Comparison of ENCODE assay signal across 12 cellular contexts in genomic region chr5:119316116-119316515, GRCh38. TPM values are rescaled to one million over a fixed set of nuclear protein-coding genes. Genes with fewer than 3 reads are reported as not detected.
DNase-seq lines count a peak whose midpoint lies in the region; ATAC-seq and TF ChIP-seq lines count a peak whose summit lies in the region.
"Had no signal": no experiment of that assay in that cellular context is flagged by ENCODE, and none has a peak within 500 bp of the region (broad histone marks: within the 10 kb centered on the region; RNA-seq: fewer than 3 reads in every experiment).

No MANE protein-coding gene starts in this region.

- no peak for TF ChIP-seq CTCF in DOHH2 (IDR thresholded peaks at IDR 0.05; ENCODE audit: low read depth, low read length, poor library complexity, severe bottlenecking)

- H3K27ac ChIP-seq in DOHH2 (ENCODE audit: low read depth, low read length): peak overlapping the region; percentile 24
- peak overlapping the region; percentile 69 for H3K27ac ChIP-seq in naive thymus-derived CD4-positive, alpha-beta T cell (ENCODE audit: low read depth, low read length)
- H3K27ac ChIP-seq: C4-2B, epithelial cell of prostate, thoracic aorta had no signal

- peaks cover 66% of the 10 kb centered on the region for H3K36me3 Mint-ChIP-seq in activated T-helper 17 cell treated with anti-CD3 and anti-CD28 coated beads, Interleukin-2, amount 50 U/mL, for 72 hours (ENCODE audit: low read depth)
- peaks cover 0 to 34% (median 19%) of the 10 kb centered on the region in 5 donors for H3K36me3 Mint-ChIP-seq in naive thymus-derived CD4-positive, alpha-beta T cell

- H3K9me2 ChIP-seq in DOHH2 (replicated peaks; ENCODE audit: control insufficient read depth, low read length): no peaks in the 10 kb centered on the region

- H3K4me1 Mint-ChIP-seq in activated T-helper 17 cell treated with anti-CD3 and anti-CD28 coated beads, Interleukin-2, amount 50 U/mL, for 72 hours: peaks cover 66% of the 10 kb centered on the region
- H3K4me1 Mint-ChIP-seq in naive thymus-derived CD4-positive, alpha-beta T cell: peaks cover 72 to 96% (median 92%) of the 10 kb centered on the region in 7 donors

- CTCF ChIA-PET in naive thymus-derived CD4-positive, alpha-beta T cell (lab: Charles Lee): interaction anchor here (0.6 to 6.0 kb wide), 28 partner anchors 9 to 328 kb away, joined by 3 to 47 read pairs (median 4); partner anchors contain the start of genes DMXL1 and DTWD2

- H3K4me3 ChIP-seq in DOHH2 (ENCODE audit: low read length): no peak overlapping the region
- no peak overlapping the region for H3K4me3 ChIP-seq in naive thymus-derived CD4-positive, alpha-beta T cell (ENCODE audit: low read length)
- H3K4me3 ChIP-seq: pancreas, smooth muscle cell, thoracic aorta had no signal

- 0 out of 2 replicates have a peak, but pooled peaks cover under 1% of the 10 kb centered on the region for H3K79me2 ChIP-seq in DOHH2 (ENCODE audit: control insufficient read depth, low read length)

- peak overlapping the region; percentile 93 for H3K27ac Mint-ChIP-seq in activated T-helper 17 cell treated with anti-CD3 and anti-CD28 coated beads, Interleukin-2, amount 50 U/mL, for 72 hours
- peak overlapping the region; percentile 73 to 98 (median 93) for H3K27ac Mint-ChIP-seq in naive thymus-derived CD4-positive, alpha-beta T cell

- H3K9me3 ChIP-seq in DOHH2 (ENCODE audit: control insufficient read depth, insufficient read depth, low read length): no peaks in the 10 kb centered on the region
- H3K9me3 ChIP-seq in naive thymus-derived CD4-positive, alpha-beta T cell (ENCODE audit: control insufficient read depth in 2 of 3, low read length in 3 of 3): no peaks in the 10 kb centered on the region
- H3K9me3 ChIP-seq: pancreas, thoracic aorta had no signal

- intact Hi-C loops in naive thymus-derived CD4-positive, alpha-beta T cell (cut with micrococcal nuclease): loop anchor here (5.0 kb wide), 2 partner anchors 41 to 81 kb away; partner anchors contain the start of gene TNFAIP8 (in 1 of the 2)

- no peaks in the 10 kb centered on the region for H3K9me3 Mint-ChIP-seq in activated T-helper 17 cell treated with anti-CD3 and anti-CD28 coated beads, Interleukin-2, amount 50 U/mL, for 72 hours
- H3K9me3 Mint-ChIP-seq in naive thymus-derived CD4-positive, alpha-beta T cell: peaks cover 0 to 6% (median 0%) of the 10 kb centered on the region in 11 donors

- H3K4me1 ChIP-seq in DOHH2 (ENCODE audit: control insufficient read depth, low read length): peaks cover 77% of the 10 kb centered on the region
- peaks cover 68 to 93% of the 10 kb centered on the region in 2 donors for H3K4me1 ChIP-seq in naive thymus-derived CD4-positive, alpha-beta T cell (ENCODE audit: control insufficient read depth in 2 of 2, insufficient read depth in 2 of 2, low read length in 2 of 2)

- H3K36me3 ChIP-seq in DOHH2 (ENCODE audit: control insufficient read depth, low read length): no peaks in the 10 kb centered on the region
- H3K36me3 ChIP-seq in naive thymus-derived CD4-positive, alpha-beta T cell (ENCODE audit: control insufficient read depth in 2 of 3, insufficient read depth in 3 of 3, low read length in 3 of 3): peaks cover 0 to 4% (median 0%) of the 10 kb centered on the region in 3 experiments
- H3K36me3 ChIP-seq: pancreas, thoracic aorta had no signal

- peak overlapping the region; percentile 50 for H3K4me2 ChIP-seq in DOHH2 (ENCODE audit: low read length)
- H3K4me2 ChIP-seq: smooth muscle cell had no signal

- peak overlapping the region; percentile 77 for H3K4me3 Mint-ChIP-seq in activated T-helper 17 cell treated with anti-CD3 and anti-CD28 coated beads, Interleukin-2, amount 50 U/mL, for 72 hours
- peak overlapping the region; percentile 27 to 90 (median 60) for H3K4me3 Mint-ChIP-seq in naive thymus-derived CD4-positive, alpha-beta T cell

- H4K20me1 ChIP-seq in DOHH2 (ENCODE audit: control insufficient read depth, insufficient read depth, low read depth, low read length): no peaks in the 10 kb centered on the region

- H3K27me3 Mint-ChIP-seq in activated T-helper 17 cell treated with anti-CD3 and anti-CD28 coated beads, Interleukin-2, amount 50 U/mL, for 72 hours: no peaks in the 10 kb centered on the region
- H3K27me3 Mint-ChIP-seq in naive thymus-derived CD4-positive, alpha-beta T cell: no peaks in the 10 kb centered on the region

- no peaks in the 10 kb centered on the region for H3K27me3 ChIP-seq in DOHH2 (ENCODE audit: control insufficient read depth, low read length)
- H3K27me3 ChIP-seq in naive thymus-derived CD4-positive, alpha-beta T cell (ENCODE audit: control insufficient read depth in 2 of 2, insufficient read depth in 2 of 2, low read length in 2 of 2): no peaks in the 10 kb centered on the region
- H3K27me3 ChIP-seq: pancreas had no signal

- POLR2A ChIA-PET in naive thymus-derived CD4-positive, alpha-beta T cell (lab: Charles Lee): interaction anchor here (0.6 to 21.4 kb wide), 14 partner anchors 10 to 97 kb away, joined by 3 to 466 read pairs (median 8); no protein-coding TSS in a partner anchor

- peak; percentile 41 for DNase-seq in CD1c-positive myeloid dendritic cell (ENCODE audit: extremely low spot score)
- DNase-seq in naive thymus-derived CD4-positive, alpha-beta T cell: no peak
- no peak for DNase-seq in DMS 273 (lab: John Stamatoyannopoulos, UW; ENCODE audit: unreplicated experiment)

- H3F3A ChIP-seq in DOHH2 (ENCODE audit: control insufficient read depth, insufficient read depth): peaks cover 3% of the 10 kb centered on the region

- peak; percentile 58 for ATAC-seq in activated T-helper 17 cell treated with anti-CD3 and anti-CD28 coated beads, Interleukin-2, amount 50 U/mL, for 72 hours (replicated peaks)
- no peak for ATAC-seq in naive thymus-derived CD4-positive, alpha-beta T cell
- ATAC-seq in GM21390 (IDR thresholded peaks at IDR 0.05; ENCODE audit: unreplicated experiment) (no peak), HG03135 (IDR thresholded peaks at IDR 0.05; ENCODE audit: unreplicated experiment) (no peak)

RNA-seq across cellular contexts. Expression of gene TNFAIP8, which starts 39.7 kb away (rescaled TPM):
- 100 to 1,000 TPM; 129 to 170 TPM for total RNA-seq in activated T-helper 17 cell treated with anti-CD3 and anti-CD28 coated beads, Interleukin-2, amount 50 U/mL, for 72 hours
- total RNA-seq in naive thymus-derived CD4-positive, alpha-beta T cell: 100 to 1,000 TPM; 102 to 162 (median 130) TPM
- polyA plus RNA-seq in naive thymus-derived CD4-positive, alpha-beta T cell: 100 to 1,000 TPM; 261 to 285 TPM
